ENCODE assay signal across 11 cellular contexts in the genomic region with DNA sequence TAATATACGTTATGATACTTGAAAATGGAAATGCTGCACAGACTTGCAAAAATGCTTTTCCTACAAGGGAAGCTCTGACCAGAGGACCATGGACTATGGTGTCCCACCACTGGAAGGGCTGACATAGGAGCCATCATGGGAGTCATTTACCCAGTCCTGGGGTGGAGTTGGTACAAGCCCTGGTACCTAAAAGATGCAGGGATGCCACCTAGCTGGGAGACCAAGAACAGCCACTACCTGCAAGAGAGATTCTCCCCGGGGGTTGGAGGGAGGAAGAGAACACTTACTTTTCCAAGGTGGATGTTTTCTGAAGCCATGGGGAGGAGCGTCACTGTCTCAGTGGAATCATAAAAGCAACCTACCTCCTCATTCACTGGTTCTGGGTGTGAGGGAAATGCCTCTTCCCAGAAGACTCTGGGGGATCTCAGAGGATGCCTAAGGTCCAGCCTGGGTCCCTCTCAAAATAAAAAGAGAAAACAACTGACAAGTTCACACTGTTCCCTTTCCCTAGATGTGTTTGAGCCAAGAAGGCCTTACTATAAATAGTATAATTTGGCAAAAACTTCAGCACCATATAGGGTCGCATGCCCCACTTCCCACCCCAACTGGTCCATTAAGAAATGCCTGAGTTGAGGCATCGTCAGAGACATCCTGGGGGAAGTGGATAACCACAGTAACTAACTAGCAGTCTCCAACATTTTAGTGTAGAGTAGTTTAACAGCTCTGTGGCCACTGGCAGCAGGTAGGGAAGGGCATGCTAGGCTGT. TPM values are rescaled to one million over a fixed set of nuclear protein-coding genes. Genes with fewer than 3 reads are reported as not detected.
DNase-seq lines count a peak whose midpoint lies in the region; ATAC-seq and TF ChIP-seq lines count a peak whose summit lies in the region.
"Had no signal": no experiment of that assay in that cellular context is flagged by ENCODE, and none has a peak within 500 bp of the region (broad histone marks: within the 10 kb centered on the region; RNA-seq: fewer than 3 reads in every experiment).

No MANE protein-coding gene starts in this region.

- H3K9ac ChIP-seq in stomach smooth muscle (ENCODE audit: low read length in 2 of 2) = no peak overlapping the region

- H3K27me3 Mint-ChIP-seq in activated CD8-positive, alpha-beta memory T cell treated with anti-CD3 and anti-CD28 coated beads, Interleukin-2, amount 10 ng/mL, durations not matched to agents 7 days and 5 days = peaks cover 67% of the 10 kb centered on the region
- H3K27me3 Mint-ChIP-seq in glutamatergic neuron (ENCODE audit: unreplicated experiment) = peaks cover 7% of the 10 kb centered on the region

- H3K9me3 Mint-ChIP-seq in activated CD8-positive, alpha-beta memory T cell treated with anti-CD3 and anti-CD28 coated beads, Interleukin-2, amount 10 ng/mL, durations not matched to agents 7 days and 5 days (ENCODE audit: low read depth) = no peaks in the 10 kb centered on the region
- peaks cover 15% of the 10 kb centered on the region for H3K9me3 Mint-ChIP-seq in glutamatergic neuron (ENCODE audit: unreplicated experiment)
- H3K9me3 Mint-ChIP-seq: CD14-positive monocyte had no signal

- no peaks in the 10 kb centered on the region for H3K9me3 ChIP-seq in Panc1 (ENCODE audit: control insufficient read depth, insufficient read depth, low read depth, low read length)
- H3K9me3 ChIP-seq in stomach smooth muscle (ENCODE audit: control insufficient read depth in 2 of 2, low read length in 2 of 2) = no peaks in the 10 kb centered on the region
- H3K9me3 ChIP-seq: suprapubic skin had no signal

- peaks cover 25% of the 10 kb centered on the region for H3K27me3 ChIP-seq in Panc1 (ENCODE audit: control insufficient read depth, insufficient read depth, low read length)
- H3K27me3 ChIP-seq in stomach smooth muscle (ENCODE audit: control insufficient read depth in 1 of 2, insufficient read depth in 2 of 2, low read length in 2 of 2) = no peaks in the 10 kb centered on the region
- H3K27me3 ChIP-seq: suprapubic skin had no signal

- POLR2A ChIA-PET in Panc1 (lab: Charles Lee) = no interaction called here

- H3K36me3 Mint-ChIP-seq in activated CD8-positive, alpha-beta memory T cell treated with anti-CD3 and anti-CD28 coated beads, Interleukin-2, amount 10 ng/mL, durations not matched to agents 7 days and 5 days = no peaks in the 10 kb centered on the region
- no peaks in the 10 kb centered on the region for H3K36me3 Mint-ChIP-seq in glutamatergic neuron (ENCODE audit: unreplicated experiment)
- H3K36me3 Mint-ChIP-seq: CD14-positive monocyte had no signal

- BruUV-seq in Panc1 (replicated peaks; lab: Mats Ljungman, UMichigan) = no TSS peak

- H3K36me3 ChIP-seq in Panc1 (ENCODE audit: control insufficient read depth, insufficient read depth, low read length) (no peaks in the 10 kb centered on the region), stomach smooth muscle (ENCODE audit: control insufficient read depth in 2 of 2, insufficient read depth in 2 of 2, low read length in 2 of 2) (no peaks in the 10 kb centered on the region)
- H3K36me3 ChIP-seq: suprapubic skin had no signal

- CTCF ChIA-PET in activated CD8-positive, alpha-beta memory T cell treated with anti-CD3 and anti-CD28 coated beads, Interleukin-2, amount 10 ng/mL, durations not matched to agents 7 days and 5 days (lab: Charles Lee) = interaction anchor here (2.8 kb wide), 1 partner anchor 77 kb away, joined by 11 read pairs; no protein-coding TSS in a partner anchor
- CTCF ChIA-PET in Panc1 (lab: Charles Lee) = no interaction called here

- no peak for ATAC-seq in activated CD8-positive, alpha-beta memory T cell treated with anti-CD3 and anti-CD28 coated beads, Interleukin-2, amount 10 ng/mL, durations not matched to agents 7 days and 5 days
- no peak for ATAC-seq in Panc1
- ATAC-seq: T-helper 17 cell had no signal

- TF ChIP-seq CTCF in Panc1 (IDR thresholded peaks at IDR 0.05) (peak; percentile 25), glutamatergic neuron (IDR thresholded peaks at IDR 0.05; ENCODE audit: partially characterized antibody, unreplicated experiment) (no peak)

- no peak overlapping the region for H3K4me3 Mint-ChIP-seq in activated CD8-positive, alpha-beta memory T cell treated with anti-CD3 and anti-CD28 coated beads, Interleukin-2, amount 10 ng/mL, durations not matched to agents 7 days and 5 days
- H3K4me3 Mint-ChIP-seq in glutamatergic neuron (ENCODE audit: unreplicated experiment) = no peak overlapping the region
- H3K4me3 Mint-ChIP-seq: CD14-positive monocyte, T-helper 17 cell had no signal

- no peaks in the 10 kb centered on the region for H3K4me1 Mint-ChIP-seq in activated CD8-positive, alpha-beta memory T cell treated with anti-CD3 and anti-CD28 coated beads, Interleukin-2, amount 10 ng/mL, durations not matched to agents 7 days and 5 days
- H3K4me1 Mint-ChIP-seq in glutamatergic neuron (ENCODE audit: low read depth, unreplicated experiment) = peaks cover 57% of the 10 kb centered on the region
- H3K4me1 Mint-ChIP-seq: CD14-positive monocyte, T-helper 17 cell had no signal

- H3K4me1 ChIP-seq in Panc1 (ENCODE audit: control insufficient read depth, insufficient read depth, low read length) (no peaks in the 10 kb centered on the region), stomach smooth muscle (ENCODE audit: control insufficient read depth, insufficient read depth, low read length) (peaks cover 69% of the 10 kb centered on the region)

- intact Hi-C loops in Panc1 (cut with micrococcal nuclease; ENCODE audit: unreplicated experiment) = loop anchor here (2.0 kb wide), 1 partner anchor 75 kb away; no protein-coding TSS in a partner anchor

- no peak overlapping the region for H3K27ac Mint-ChIP-seq in activated CD8-positive, alpha-beta memory T cell treated with anti-CD3 and anti-CD28 coated beads, Interleukin-2, amount 10 ng/mL, durations not matched to agents 7 days and 5 days
- H3K27ac Mint-ChIP-seq in glutamatergic neuron (ENCODE audit: unreplicated experiment) = peak overlapping the region; percentile 67
- H3K27ac Mint-ChIP-seq: T-helper 17 cell had no signal

- no peak overlapping the region for H3K27ac ChIP-seq in Panc1 (ENCODE audit: low read length)
- H3K27ac ChIP-seq in stomach smooth muscle (ENCODE audit: low read length) = peak overlapping the region; percentile 82
- H3K27ac ChIP-seq: suprapubic skin had no signal

- DNase-seq in activated CD8-positive, alpha-beta memory T cell treated with anti-CD3 and anti-CD28 coated beads, Interleukin-2, amount 10 ng/mL, durations not matched to agents 7 days and 5 days = peak; percentile 47
- no peak for DNase-seq in activated CD8-positive, alpha-beta memory T cell treated with anti-CD3 and anti-CD28 coated beads, Interleukin-2, amount 50 U/mL, for 48 hours
- no peak for DNase-seq in Panc1 (ENCODE audit: low read depth, low spot score)
- no peak for DNase-seq in glutamatergic neuron
- DNase-seq in AG20443 (ENCODE audit: low spot score) = no peak
- no peak for DNase-seq in SHP77 (lab: John Stamatoyannopoulos, UW)
- no peak for DNase-seq in SKM-1 treated with dmso at 0.1 percent for 144 hours (lab: John Stamatoyannopoulos, UW; ENCODE audit: unreplicated experiment)
- DNase-seq: T-helper 17 cell had no signal

- in situ Hi-C loops in Panc1 (cut with HindIII; ENCODE audit: low pct_unique_long_range_greater_than_20kb, low sequenced_read_pairs) = no loop called here

- H3K4me3 ChIP-seq in Panc1 (ENCODE audit: low read depth in 2 of 2, low read length in 2 of 2) = no peak overlapping the region
- peak overlapping the region in 1 of 2 donors; percentile 55 for H3K4me3 ChIP-seq in stomach smooth muscle (ENCODE audit: low read length in 2 of 2)
- H3K4me3 ChIP-seq: suprapubic skin had no signal

RNA-seq across cellular contexts. Expression of gene REEP1, which starts 39.9 kb away (rescaled TPM):
- total RNA-seq in activated CD8-positive, alpha-beta memory T cell treated with anti-CD3 and anti-CD28 coated beads, Interleukin-2, amount 10 ng/mL, durations not matched to agents 7 days and 5 days = under 1 TPM in 1 of 2 experiments, not detected in 1; 0.16 TPM
- total RNA-seq in Panc1 (2021; ENCODE audit: unreplicated experiment) = 0.23 TPM
- polyA plus RNA-seq in Panc1 (2012; ENCODE audit: insufficient read length) = 0.12 TPM
- total RNA-seq in glutamatergic neuron (ENCODE audit: unreplicated experiment) = 167 TPM
- polyA plus RNA-seq: CD14-positive monocyte had no signal

Comparison
In these comparisons a context has a peak if more than half of its experiments do, and no peak if none do; other contexts are left out.
1. RNA of gene REEP1, which starts 39.9 kb away (total RNA-seq): 167 TPM in glutamatergic neuron (single experiment); 0.23 TPM in Panc1 (single experiment) and 0.16 TPM in activated CD8-positive, alpha-beta memory T cell treated with anti-CD3 and anti-CD28 coated beads, Interleukin-2, amount 10 ng/mL, durations not matched to agents 7 days and 5 days; every median in the first group is over 100 times any median in the second.